In genomic region chr15:77715860-77716259, GRCh38 we compare ENCODE assay signal across 29 cellular contexts.
"Had no signal": no experiment of that assay in that cellular context is flagged by ENCODE, and none has a peak within 500 bp of the region (broad histone marks: within the 10 kb centered on the region; RNA-seq: fewer than 3 reads in every experiment).

No MANE protein-coding gene starts in this region.

- DNase-seq: effector CD8-positive, alpha-beta T cell; endodermal cell; foreskin fibroblast; gastrocnemius medialis; head of caudate nucleus; naive B cell; nucleus accumbens; ovary; posterior cingulate gyrus; retina; right lobe of liver; stimulated activated CD4-positive, alpha-beta T cell treated with anti-CD3 and anti-CD28 coated beads, Interleukin-2, amount 100 ng/mL, for 24 hours; stimulated activated CD4-positive, alpha-beta T cell treated with anti-CD3 and anti-CD28 coated beads, Interleukin-4, amount 100 ng/mL, for 24 hours; stimulated activated naive CD4-positive, alpha-beta T cell treated with Interleukin-2 at 50 U/mL for 16 hours; stomach; thyroid gland; trophoblast cell had no signal

- H3K27me3 ChIP-seq: ovary, right lobe of liver, thyroid gland, vagina had no signal

- H3K36me3 Mint-ChIP-seq: memory B cell; naive B cell; natural killer cell treated with Interleukin-12 subunit alpha and Interleukin-12 subunit beta and Interleukin-15 and Interleukin-18, amount 100 ng/mL, for 72 hours; stimulated activated effector memory CD8-positive, alpha-beta T cell treated with anti-CD3 and anti-CD28 coated beads, Interleukin-12 subunit alpha, Interleukin-12 subunit beta, amount 100 ng/mL, for 72 hours had no signal

- H3K9me3 Mint-ChIP-seq: endodermal cell; memory B cell; natural killer cell treated with Interleukin-12 subunit alpha and Interleukin-12 subunit beta and Interleukin-15 and Interleukin-18, amount 100 ng/mL, for 72 hours; neural crest cell; stimulated activated effector memory CD8-positive, alpha-beta T cell treated with anti-CD3 and anti-CD28 coated beads, Interleukin-12 subunit alpha, Interleukin-12 subunit beta, amount 100 ng/mL, for 72 hours had no signal

- H3K9me3 ChIP-seq: gastrocnemius medialis, ovary, right lobe of liver, stomach, thyroid gland, vagina had no signal

- H3K27ac Mint-ChIP-seq: endodermal cell; memory B cell; naive B cell; natural killer cell treated with Interleukin-12 subunit alpha and Interleukin-12 subunit beta and Interleukin-15 and Interleukin-18, amount 100 ng/mL, for 72 hours; stimulated activated effector memory CD8-positive, alpha-beta T cell treated with anti-CD3 and anti-CD28 coated beads, Interleukin-12 subunit alpha, Interleukin-12 subunit beta, amount 100 ng/mL, for 72 hours had no signal

- H3K36me3 ChIP-seq: gastrocnemius medialis, ovary, right lobe of liver, stomach, thyroid gland, vagina had no signal

- H3K4me3 ChIP-seq: gastrocnemius medialis, lung, ovary, right lobe of liver, smooth muscle cell, stomach, thyroid gland, vagina had no signal

- FAIRE-seq: colon, keratinocyte had no signal

- H3K27ac ChIP-seq: epithelial cell of prostate, gastrocnemius medialis, ovary, right lobe of liver, stomach, thyroid gland, vagina had no signal

- ATAC-seq: esophagus mucosa; gastrocnemius medialis; left lobe of liver; natural killer cell treated with Interleukin-12 subunit alpha and Interleukin-12 subunit beta and Interleukin-15 and Interleukin-18, amount 100 ng/mL, for 72 hours; right lobe of liver; stimulated activated effector memory CD8-positive, alpha-beta T cell treated with anti-CD3 and anti-CD28 coated beads, Interleukin-12 subunit alpha, Interleukin-12 subunit beta, amount 100 ng/mL, for 72 hours had no signal

- H3K4me1 Mint-ChIP-seq: stimulated activated effector memory CD8-positive, alpha-beta T cell treated with anti-CD3 and anti-CD28 coated beads, Interleukin-12 subunit alpha, Interleukin-12 subunit beta, amount 100 ng/mL, for 72 hours had no signal

- H3K4me1 ChIP-seq: gastrocnemius medialis, right lobe of liver, stomach, thyroid gland, vagina had no signal

- H3K4me2 ChIP-seq: smooth muscle cell had no signal

- H3K4me3 Mint-ChIP-seq: endodermal cell; memory B cell; naive B cell; natural killer cell treated with Interleukin-12 subunit alpha and Interleukin-12 subunit beta and Interleukin-15 and Interleukin-18, amount 100 ng/mL, for 72 hours; neural crest cell; stimulated activated effector memory CD8-positive, alpha-beta T cell treated with anti-CD3 and anti-CD28 coated beads, Interleukin-12 subunit alpha, Interleukin-12 subunit beta, amount 100 ng/mL, for 72 hours had no signal
